In the genomic region with DNA sequence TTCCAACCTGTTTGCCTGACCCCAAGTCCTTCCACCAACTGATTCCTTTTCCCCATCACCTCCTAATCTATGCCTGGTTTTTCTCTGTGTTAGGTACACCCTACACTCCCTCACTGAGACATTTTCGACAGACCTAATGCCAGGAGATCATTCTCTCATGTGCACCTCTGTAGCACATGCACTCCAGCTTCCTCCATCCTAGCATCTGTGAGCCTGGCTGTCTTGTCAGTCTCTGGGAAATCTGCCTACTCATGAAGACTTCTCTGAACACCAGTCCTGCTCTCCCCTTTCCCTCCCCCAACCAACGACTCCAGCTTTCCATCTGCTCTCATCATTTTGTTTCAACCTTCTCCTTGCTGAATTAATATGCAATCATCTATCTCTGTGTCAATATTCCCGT, we compare ENCODE assay signal across 8 cellular contexts. TPM values are rescaled to one million over a fixed set of nuclear protein-coding genes. Genes with fewer than 3 reads are reported as not detected.
A peak's percentile ranks its signal among the peaks of the same experiment; 100 is the strongest.
DNase-seq lines count a peak whose midpoint lies in the region; ATAC-seq and TF ChIP-seq lines count a peak whose summit lies in the region.

No MANE protein-coding gene starts in this region.

- no peak overlapping the region for H3K9ac ChIP-seq in neural progenitor cell

- no peaks in the 10 kb centered on the region for H3K27me3 ChIP-seq in CD4-positive, CD25-positive, alpha-beta regulatory T cell (ENCODE audit: control insufficient read depth, insufficient read depth, low read length)
- H3K27me3 ChIP-seq in ectodermal cell (ENCODE audit: control insufficient read depth, insufficient read depth, low read length, poor library complexity, severe bottlenecking) (no peaks in the 10 kb centered on the region), neural progenitor cell (no peaks in the 10 kb centered on the region)

- peak overlapping the region; percentile 92 for H3K4me2 ChIP-seq in neural progenitor cell

- peaks cover 19 to 62% (median 37%) of the 10 kb centered on the region in 4 donors for H3K4me1 Mint-ChIP-seq in CD4-positive, CD25-positive, alpha-beta regulatory T cell
- peaks cover 20% of the 10 kb centered on the region for H3K4me1 Mint-ChIP-seq in neural progenitor cell

- no peaks in the 10 kb centered on the region for H3K9me3 ChIP-seq in CD4-positive, CD25-positive, alpha-beta regulatory T cell (ENCODE audit: control insufficient read depth in 2 of 2, low read length in 2 of 2)
- H3K9me3 ChIP-seq in ectodermal cell (ENCODE audit: control insufficient read depth, low read length): no peaks in the 10 kb centered on the region
- H3K9me3 ChIP-seq in neural progenitor cell (ENCODE audit: low read depth): no peaks in the 10 kb centered on the region

- H3K4me1 ChIP-seq in CD4-positive, CD25-positive, alpha-beta regulatory T cell (ENCODE audit: control insufficient read depth, insufficient read depth, low read length, poor library complexity, severe bottlenecking): peaks cover 20% of the 10 kb centered on the region
- H3K4me1 ChIP-seq in ectodermal cell (ENCODE audit: control insufficient read depth, insufficient read depth, low read length) (peaks cover 10% of the 10 kb centered on the region), neural progenitor cell (peaks cover 9% of the 10 kb centered on the region)

- peaks cover 23% of the 10 kb centered on the region for H3K36me3 Mint-ChIP-seq in CD4-positive, CD25-positive, alpha-beta regulatory T cell
- H3K36me3 Mint-ChIP-seq in neural progenitor cell: peaks cover 7% of the 10 kb centered on the region

- peak overlapping the region; percentile 75 for H3K27ac ChIP-seq in CD4-positive, CD25-positive, alpha-beta regulatory T cell (ENCODE audit: insufficient read depth, low read length, poor library complexity, severe bottlenecking)
- H3K27ac ChIP-seq in ectodermal cell (ENCODE audit: insufficient read depth, low read depth, low read length, poor library complexity, severe bottlenecking): no peak overlapping the region
- peak overlapping the region; percentile 87 for H3K27ac ChIP-seq in neural progenitor cell

- H3F3A ChIP-seq in neural progenitor cell (ENCODE audit: low read depth): peaks cover 12% of the 10 kb centered on the region

- H3K27ac Mint-ChIP-seq in CD4-positive, CD25-positive, alpha-beta regulatory T cell: peak overlapping the region; percentile 32 to 100 (median 99)
- no peak overlapping the region for H3K27ac Mint-ChIP-seq in neural progenitor cell

- peak overlapping the region; percentile 94 for H3K4me3 ChIP-seq in CD4-positive, CD25-positive, alpha-beta regulatory T cell (ENCODE audit: low read depth, low read length)
- H3K4me3 ChIP-seq in ectodermal cell (ENCODE audit: insufficient read depth, low read depth, low read length) (peak overlapping the region; percentile 66), neural progenitor cell (peak overlapping the region; percentile 81)

- ATAC-seq in CD4-positive, CD25-positive, alpha-beta regulatory T cell (ENCODE audit: low read depth in 2 of 2): no peak
- ATAC-seq in HG03439 (IDR thresholded peaks at IDR 0.05; ENCODE audit: unreplicated experiment) (no peak), GM19467 (IDR thresholded peaks at IDR 0.05; ENCODE audit: unreplicated experiment) (no peak), HG03457 (IDR thresholded peaks at IDR 0.05; ENCODE audit: unreplicated experiment) (no peak)

- no peak for DNase-seq in CD4-positive, CD25-positive, alpha-beta regulatory T cell
- DNase-seq in NCI-H69 (lab: John Stamatoyannopoulos, UW) (peak; percentile 2), neural progenitor cell (ENCODE audit: low spot score) (no peak), NOMO-1 treated with DMSO at 0.1 percent for 48 hours (lab: John Stamatoyannopoulos, UW; ENCODE audit: unreplicated experiment) (no peak)

- TF ChIP-seq CTCF in neural progenitor cell (IDR thresholded peaks at IDR 0.05): no peak

- peaks cover 34% of the 10 kb centered on the region for H3K79me2 ChIP-seq in neural progenitor cell (ENCODE audit: low read depth)

- peaks cover 16% of the 10 kb centered on the region for H4K20me1 ChIP-seq in neural progenitor cell (ENCODE audit: low read depth)

- no peaks in the 10 kb centered on the region for H3K27me3 Mint-ChIP-seq in CD4-positive, CD25-positive, alpha-beta regulatory T cell
- peaks cover 6% of the 10 kb centered on the region for H3K27me3 Mint-ChIP-seq in neural progenitor cell (ENCODE audit: insufficient read depth, low read depth)

- no peak overlapping the region for H2AFZ ChIP-seq in neural progenitor cell (replicated peaks)

- peaks cover 40% of the 10 kb centered on the region for H3K36me3 ChIP-seq in CD4-positive, CD25-positive, alpha-beta regulatory T cell (ENCODE audit: control insufficient read depth, insufficient read depth, low read length)
- H3K36me3 ChIP-seq in ectodermal cell (ENCODE audit: control insufficient read depth, insufficient read depth, low read length) (peaks cover 27% of the 10 kb centered on the region), neural progenitor cell (no peaks in the 10 kb centered on the region)

- WGBS in ectodermal cell, 2 experiments: 80 to 82% methylated on average over 3 of the region's 3 CpGs

- peak overlapping the region; percentile 96 to 100 (median 100) for H3K4me3 Mint-ChIP-seq in CD4-positive, CD25-positive, alpha-beta regulatory T cell
- peak overlapping the region; percentile 100 for H3K4me3 Mint-ChIP-seq in neural progenitor cell

- no peaks in the 10 kb centered on the region for H3K9me3 Mint-ChIP-seq in CD4-positive, CD25-positive, alpha-beta regulatory T cell
- no peaks in the 10 kb centered on the region for H3K9me3 Mint-ChIP-seq in neural progenitor cell

RNA-seq across cellular contexts. Expression of a gene that starts 1.0 kb away (rescaled TPM):
- 18.4 TPM for total RNA-seq in CD4-positive, CD25-positive, alpha-beta regulatory T cell
- polyA plus RNA-seq in CD4-positive, CD25-positive, alpha-beta regulatory T cell: 10 to 100 TPM; 41.8 to 51.3 (median 48.4) TPM
- 24.8 TPM for polyA plus RNA-seq in ectodermal cell (2013, experiment 1 of 4)
- polyA plus RNA-seq in ectodermal cell (2013, experiment 2 of 4): 22.7 TPM
- polyA plus RNA-seq in ectodermal cell (2013, experiment 3 of 4): 18.6 TPM
- 18.9 TPM for polyA plus RNA-seq in ectodermal cell (2013, experiment 4 of 4)
- total RNA-seq in neural progenitor cell (ENCODE audit: low replicate concordance): 15.1 and 23.6 TPM in 2 replicates

RNA-seq across cellular contexts. Expression of a gene that starts 1.1 kb away (rescaled TPM):
- total RNA-seq in CD4-positive, CD25-positive, alpha-beta regulatory T cell: 107 TPM
- polyA plus RNA-seq in CD4-positive, CD25-positive, alpha-beta regulatory T cell: 1 to 10 TPM; 1.5 to 4.6 (median 3.5) TPM
- polyA plus RNA-seq in ectodermal cell (2013, experiment 1 of 4): 11.3 TPM
- 17.0 TPM for polyA plus RNA-seq in ectodermal cell (2013, experiment 2 of 4)
- polyA plus RNA-seq in ectodermal cell (2013, experiment 3 of 4): 12.8 TPM
- 13.7 TPM for polyA plus RNA-seq in ectodermal cell (2013, experiment 4 of 4)
- 11.0 and 16.8 TPM in 2 replicates for total RNA-seq in neural progenitor cell (ENCODE audit: low replicate concordance)

RNA-seq across cellular contexts. Expression of a gene that starts 20.8 kb away (rescaled TPM):
- total RNA-seq in CD4-positive, CD25-positive, alpha-beta regulatory T cell: 37.1 TPM
- polyA plus RNA-seq in CD4-positive, CD25-positive, alpha-beta regulatory T cell: 100 to 1,000 TPM in 1 of 4 donors, 10 to 100 TPM in 3; 74.5 to 114 (median 77.7) TPM
- polyA plus RNA-seq in ectodermal cell (2013, experiment 1 of 4): 25.2 TPM
- 23.1 TPM for polyA plus RNA-seq in ectodermal cell (2013, experiment 2 of 4)
- polyA plus RNA-seq in ectodermal cell (2013, experiment 3 of 4): 19.4 TPM
- 22.8 TPM for polyA plus RNA-seq in ectodermal cell (2013, experiment 4 of 4)
- total RNA-seq in neural progenitor cell (ENCODE audit: low replicate concordance): 5.6 and 11.9 TPM in 2 replicates

RNA-seq across cellular contexts. Expression of a gene that starts 29.8 kb away (rescaled TPM):
- total RNA-seq in CD4-positive, CD25-positive, alpha-beta regulatory T cell: 1.2 TPM
- polyA plus RNA-seq in CD4-positive, CD25-positive, alpha-beta regulatory T cell: 1 to 10 TPM; 4.2 to 7.5 (median 5.8) TPM
- 137 TPM for polyA plus RNA-seq in ectodermal cell (2013, experiment 1 of 4)
- 119 TPM for polyA plus RNA-seq in ectodermal cell (2013, experiment 2 of 4)
- polyA plus RNA-seq in ectodermal cell (2013, experiment 3 of 4): 133 TPM
- polyA plus RNA-seq in ectodermal cell (2013, experiment 4 of 4): 143 TPM
- total RNA-seq in neural progenitor cell (ENCODE audit: low replicate concordance): 164 and 261 TPM in 2 replicates

RNA-seq across cellular contexts. Expression of a gene that starts 51.0 kb away (rescaled TPM):
- total RNA-seq in CD4-positive, CD25-positive, alpha-beta regulatory T cell: 2.2 TPM
- polyA plus RNA-seq in CD4-positive, CD25-positive, alpha-beta regulatory T cell: not detected
- not detected for polyA plus RNA-seq in ectodermal cell (2013, experiment 1 of 4)
- 0.43 TPM for polyA plus RNA-seq in ectodermal cell (2013, experiment 2 of 4)
- 0.27 TPM for polyA plus RNA-seq in ectodermal cell (2013, experiment 3 of 4)
- polyA plus RNA-seq in ectodermal cell (2013, experiment 4 of 4): 0.57 TPM
- 0.09 TPM in 1 of 2 replicates, not detected in the other for total RNA-seq in neural progenitor cell (ENCODE audit: low replicate concordance)
